Comparison of ENCODE assay signal across 27 cellular contexts in the genomic region with DNA sequence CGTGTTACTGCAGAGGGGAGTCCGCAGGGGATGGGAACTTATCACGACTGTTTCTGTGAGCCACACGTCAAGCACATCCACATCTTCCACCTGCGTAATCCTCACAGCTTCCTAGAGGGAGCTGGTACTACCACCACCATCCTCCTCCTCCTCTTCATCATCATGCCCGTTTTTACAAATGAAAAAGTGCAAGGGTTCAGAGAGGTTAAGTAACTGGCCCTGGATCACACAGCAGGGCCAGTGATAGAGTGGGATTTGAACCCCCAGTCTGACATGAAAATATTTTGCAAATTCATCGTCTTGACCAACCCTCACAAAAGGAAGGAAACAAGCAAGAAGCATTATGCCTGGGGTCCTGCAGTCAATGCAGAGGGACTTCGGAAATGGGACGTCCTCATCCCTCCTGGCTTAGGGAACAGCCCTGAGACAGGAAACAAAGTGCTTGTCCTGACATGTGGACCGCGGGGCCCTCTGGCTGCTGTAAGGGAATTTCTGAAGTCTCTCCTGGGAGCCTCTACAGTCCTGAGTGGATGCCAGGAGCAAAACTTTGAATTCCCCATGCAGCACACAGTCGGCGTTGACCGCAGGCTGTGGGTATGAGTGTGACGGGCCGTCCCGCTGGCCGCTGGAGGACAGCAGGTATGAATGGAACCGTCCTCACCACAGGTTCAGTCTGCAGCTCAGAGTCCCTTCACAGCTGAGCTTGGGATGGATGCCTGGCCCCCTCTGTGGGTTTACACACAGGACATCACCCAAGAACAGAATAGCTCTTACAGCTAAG.
DNase-seq lines count a peak whose midpoint lies in the region; ATAC-seq and TF ChIP-seq lines count a peak whose summit lies in the region.
"Had no signal": no experiment of that assay in that cellular context is flagged by ENCODE, and none has a peak within 500 bp of the region (broad histone marks: within the 10 kb centered on the region; RNA-seq: fewer than 3 reads in every experiment).

No MANE protein-coding gene starts in this region.

- POLR2A ChIA-PET in HEK293 (lab: Yijun Ruan, JAX): no interaction called here
- POLR2A ChIA-PET in WTC11 (lab: Charles Lee): no interaction called here
- POLR2A ChIA-PET in CD4-positive, alpha-beta T cell (lab: Charles Lee): no interaction called here
- POLR2A ChIA-PET in activated CD4-positive, alpha-beta memory T cell treated with anti-CD3 and anti-CD28 coated beads for 36 hours (lab: Charles Lee): no interaction called here

- no peak overlapping the region for H3K27ac Mint-ChIP-seq in WTC11
- H3K27ac Mint-ChIP-seq in CD4-positive, alpha-beta T cell: no peak overlapping the region
- no peak overlapping the region for H3K27ac Mint-ChIP-seq in activated CD4-positive, alpha-beta memory T cell treated with anti-CD3 and anti-CD28 coated beads for 36 hours
- H3K27ac Mint-ChIP-seq: CD4-positive, alpha-beta memory T cell; GM23338 had no signal

- H3K9me3 ChIP-seq in HEK293 (ENCODE audit: control insufficient read depth, insufficient read depth, low read depth, low read length): no peaks in the 10 kb centered on the region
- H3K9me3 ChIP-seq in upper lobe of right lung: no peaks in the 10 kb centered on the region
- no peaks in the 10 kb centered on the region for H3K9me3 ChIP-seq in CD4-positive, alpha-beta T cell (ENCODE audit: control insufficient read depth, low read length)
- H3K9me3 ChIP-seq: A549 had no signal

- no peaks in the 10 kb centered on the region for H3K36me3 Mint-ChIP-seq in WTC11
- H3K36me3 Mint-ChIP-seq in CD4-positive, alpha-beta T cell (ENCODE audit: low read depth): no peaks in the 10 kb centered on the region
- no peaks in the 10 kb centered on the region for H3K36me3 Mint-ChIP-seq in activated CD4-positive, alpha-beta memory T cell treated with anti-CD3 and anti-CD28 coated beads for 36 hours
- H3K36me3 Mint-ChIP-seq: CD4-positive, alpha-beta memory T cell had no signal

- H3K4me1 Mint-ChIP-seq in WTC11: peaks cover 36% of the 10 kb centered on the region
- H3K4me1 Mint-ChIP-seq in CD4-positive, alpha-beta T cell (ENCODE audit: low read depth): no peaks in the 10 kb centered on the region
- no peaks in the 10 kb centered on the region for H3K4me1 Mint-ChIP-seq in activated CD4-positive, alpha-beta memory T cell treated with anti-CD3 and anti-CD28 coated beads for 36 hours (ENCODE audit: low read depth)
- H3K4me1 Mint-ChIP-seq: CD4-positive, alpha-beta memory T cell had no signal

- DNase-seq in WTC11 (ENCODE audit: low spot score) (no peak), islet precursor cell (peak; percentile 51), upper lobe of right lung (no peak), NCI-H2196 (lab: John Stamatoyannopoulos, UW; ENCODE audit: unreplicated experiment) (no peak)
- DNase-seq in CD4-positive, alpha-beta T cell: no peak
- DNase-seq in activated CD4-positive, alpha-beta memory T cell treated with anti-CD3 and anti-CD28 coated beads for 36 hours: no peak
- DNase-seq: AML-193; CD4-positive, alpha-beta memory T cell; COR-L47; DMS53; HCEC 1CT; Kasumi-1; NCI-H1092 treated with DMSO at 0.1 percent for 48 hours; NCI-H1436 treated with DMSO at 0.1 percent for 48 hours; NCI-H187 treated with DMSO at 0.1 percent for 48 hours; NCI-H2107; NCI-H446 treated with DMSO at 0.1 percent for 48 hours; NCI-H526; NCI-H82; PC-9; SHP77 treated with DMSO at 0.1 percent for 48 hours had no signal

- no peak overlapping the region for H3K4me3 Mint-ChIP-seq in WTC11
- no peak overlapping the region for H3K4me3 Mint-ChIP-seq in CD4-positive, alpha-beta T cell
- no peak overlapping the region for H3K4me3 Mint-ChIP-seq in activated CD4-positive, alpha-beta memory T cell treated with anti-CD3 and anti-CD28 coated beads for 36 hours
- H3K4me3 Mint-ChIP-seq: CD4-positive, alpha-beta memory T cell; GM23338 had no signal

- TF ChIP-seq CTCF in HEK293 (tag by site-specific recombination; IDR thresholded peaks at IDR 0.05): no peak
- no peak for TF ChIP-seq CTCF in WTC11 (IDR thresholded peaks at IDR 0.05)
- no peak for TF ChIP-seq CTCF in upper lobe of right lung (IDR thresholded peaks at IDR 0.05)
- TF ChIP-seq CTCF in CD4-positive, alpha-beta T cell (IDR thresholded peaks at IDR 0.05): no peak

- H3K4me1 ChIP-seq in HEK293 (ENCODE audit: control insufficient read depth, insufficient read depth, low read length) (no peaks in the 10 kb centered on the region), upper lobe of right lung (no peaks in the 10 kb centered on the region)
- H3K4me1 ChIP-seq: A549; BLaER1 treated with 17β-estradiol and CSF1 and Interleukin-3, amounts not matched to agents 10 nM and 100 nM had no signal

- CTCF ChIA-PET in HEK293 (lab: Yijun Ruan, JAX): interaction anchor here (0.6 to 0.7 kb wide), 2 partner anchors 10 to 985 kb away, joined by 3 to 4 read pairs; no protein-coding TSS in a partner anchor
- CTCF ChIA-PET in WTC11 (lab: Charles Lee): no interaction called here
- CTCF ChIA-PET in CD4-positive, alpha-beta T cell (lab: Charles Lee): no interaction called here
- CTCF ChIA-PET in activated CD4-positive, alpha-beta memory T cell treated with anti-CD3 and anti-CD28 coated beads for 36 hours (lab: Charles Lee): no interaction called here

- intact Hi-C loops in upper lobe of right lung (cut with DNase I): no loop called here
- intact Hi-C loops in CD4-positive, alpha-beta T cell (cut with DNase I, micrococcal nuclease): no loop called here
- intact Hi-C loops in activated CD4-positive, alpha-beta memory T cell treated with anti-CD3 and anti-CD28 coated beads for 36 hours (cut with micrococcal nuclease): no loop called here

- H3K9me3 Mint-ChIP-seq in WTC11: no peaks in the 10 kb centered on the region
- no peaks in the 10 kb centered on the region for H3K9me3 Mint-ChIP-seq in CD4-positive, alpha-beta T cell
- H3K9me3 Mint-ChIP-seq in activated CD4-positive, alpha-beta memory T cell treated with anti-CD3 and anti-CD28 coated beads for 36 hours: no peaks in the 10 kb centered on the region
- H3K9me3 Mint-ChIP-seq: GM23338 had no signal

- H3K4me3 ChIP-seq in HEK293 (ENCODE audit: low read depth, low read length) (no peak overlapping the region), upper lobe of right lung (no peak overlapping the region)
- H3K4me3 ChIP-seq: A549; BLaER1 treated with 17β-estradiol and CSF1 and Interleukin-3, amounts not matched to agents 10 nM and 100 nM; GM12878; GM23338; PC-9 had no signal

- ATAC-seq in WTC11 (no peak), upper lobe of right lung (peak; percentile 9)
- ATAC-seq in CD4-positive, alpha-beta T cell (ENCODE audit: poor library complexity): no peak
- ATAC-seq: A549, GM12878 had no signal

- no peaks in the 10 kb centered on the region for H3K27me3 ChIP-seq in upper lobe of right lung
- H3K27me3 ChIP-seq in CD4-positive, alpha-beta T cell (ENCODE audit: control insufficient read depth, insufficient read depth, low read length): no peaks in the 10 kb centered on the region

- no peaks in the 10 kb centered on the region; the same call in 1 of the 2 replicates for H3K27me3 Mint-ChIP-seq in WTC11 (ENCODE audit: low read depth)
- H3K27me3 Mint-ChIP-seq in CD4-positive, alpha-beta T cell: peaks cover 17% of the 10 kb centered on the region
- H3K27me3 Mint-ChIP-seq in activated CD4-positive, alpha-beta memory T cell treated with anti-CD3 and anti-CD28 coated beads for 36 hours: peaks cover 8% of the 10 kb centered on the region

- no peaks in the 10 kb centered on the region for H3K36me3 ChIP-seq in HEK293 (ENCODE audit: control insufficient read depth in 2 of 2, insufficient read depth in 1 of 2, low read length in 2 of 2)
- no peaks in the 10 kb centered on the region for H3K36me3 ChIP-seq in upper lobe of right lung
- H3K36me3 ChIP-seq: BLaER1 treated with 17β-estradiol and CSF1 and Interleukin-3, amounts not matched to agents 10 nM and 100 nM had no signal

- H3K27ac ChIP-seq in HEK293 (ENCODE audit: extremely low read depth, low read depth, low read length) (no peak overlapping the region), upper lobe of right lung (no peak overlapping the region)
- H3K27ac ChIP-seq in CD4-positive, alpha-beta T cell (ENCODE audit: low read depth, low read length): no peak overlapping the region
- H3K27ac ChIP-seq: A549; BLaER1 treated with 17β-estradiol and CSF1 and Interleukin-3, amounts not matched to agents 10 nM and 100 nM; PC-9; RWPE1 had no signal

TF ChIP-seq in HEK293, 187 proteins besides CTCF, POLR2A, EP300 and RAD21:
- peak; percentile 59; the same call in 1 of the 2 replicates for TF ChIP-seq ZNF768 (tag by site-specific recombination; IDR thresholded peaks at IDR 0.05)
- no peak for TF ChIP-seq ZNF221 (tag by site-specific recombination; IDR thresholded peaks at IDR 0.05; ENCODE audit: borderline replicate concordance)
- TF ChIP-seq ZXDB (tag by site-specific recombination; IDR thresholded peaks at IDR 0.05): no peak

TF ChIP-seq in WTC11, 78 proteins besides CTCF, POLR2A, EP300 and RAD21:
- TF ChIP-seq NR2C2 (CRISPR knock-in tag; IDR thresholded peaks at IDR 0.05): no peak
- TF ChIP-seq GTF2I (CRISPR knock-in tag; conservative IDR thresholded peaks at IDR 0.05): 0 out of 2 replicates have a peak, but pooled peaks have one; percentile 26
